15 cellular contexts compared by ENCODE assay signal in genomic region chr4:130747842-130748241, GRCh38.
A peak's percentile ranks its signal among the peaks of the same experiment; 100 is the strongest.
DNase-seq lines count a peak whose midpoint lies in the region; ATAC-seq and TF ChIP-seq lines count a peak whose summit lies in the region.
"Had no signal": no experiment of that assay in that cellular context is flagged by ENCODE, and none has a peak within 500 bp of the region (broad histone marks: within the 10 kb centered on the region; RNA-seq: fewer than 3 reads in every experiment).

No MANE protein-coding gene starts in this region.

- no peaks in the 10 kb centered on the region for H3K9me3 ChIP-seq in naive thymus-derived CD4-positive, alpha-beta T cell (ENCODE audit: control insufficient read depth in 2 of 3, low read length in 3 of 3)
- H3K9me3 ChIP-seq: Caco-2 had no signal

- H3K27ac ChIP-seq in 22Rv1 = no peak overlapping the region
- H3K27ac ChIP-seq in naive thymus-derived CD4-positive, alpha-beta T cell (ENCODE audit: low read depth, low read length) = no peak overlapping the region
- H3K27ac ChIP-seq: epithelial cell of prostate, GM23248 had no signal

- CTCF ChIA-PET in naive thymus-derived CD4-positive, alpha-beta T cell (lab: Charles Lee) = no interaction called here

- H3K27me3 Mint-ChIP-seq in naive thymus-derived CD4-positive, alpha-beta T cell = no peaks in the 10 kb centered on the region
- H3K27me3 Mint-ChIP-seq: activated naive CD4-positive, alpha-beta T cell treated with anti-CD3 and anti-CD28 coated beads, Interleukin-2, amount 50 U/mL, for 24 hours had no signal

- H3K9me3 Mint-ChIP-seq in naive thymus-derived CD4-positive, alpha-beta T cell = peaks cover 0 to 11% (median 1%) of the 10 kb centered on the region in 11 donors
- H3K9me3 Mint-ChIP-seq: activated naive CD4-positive, alpha-beta T cell treated with anti-CD3 and anti-CD28 coated beads, Interleukin-2, amount 50 U/mL, for 24 hours had no signal

- H3K27me3 ChIP-seq in naive thymus-derived CD4-positive, alpha-beta T cell (ENCODE audit: control insufficient read depth in 2 of 2, insufficient read depth in 2 of 2, low read length in 2 of 2) = no peaks in the 10 kb centered on the region

- POLR2A ChIA-PET in naive thymus-derived CD4-positive, alpha-beta T cell (lab: Charles Lee) = no interaction called here

- no peaks in the 10 kb centered on the region for H3K36me3 Mint-ChIP-seq in naive thymus-derived CD4-positive, alpha-beta T cell
- H3K36me3 Mint-ChIP-seq: activated naive CD4-positive, alpha-beta T cell treated with anti-CD3 and anti-CD28 coated beads, Interleukin-2, amount 50 U/mL, for 24 hours had no signal

- no peaks in the 10 kb centered on the region for H3K36me3 ChIP-seq in naive thymus-derived CD4-positive, alpha-beta T cell (ENCODE audit: control insufficient read depth in 2 of 3, insufficient read depth in 3 of 3, low read length in 3 of 3)

- ATAC-seq in naive thymus-derived CD4-positive, alpha-beta T cell = no peak
- ATAC-seq in stimulated activated naive CD8-positive, alpha-beta T cell treated with anti-CD3 and anti-CD28 coated beads, Interleukin-15, Interleukin-2, amounts not matched to agents 100 U/mL and 50 U/mL, for 24 hours = no peak
- ATAC-seq: left lobe of liver, right cardiac atrium had no signal

- no peak overlapping the region for H3K27ac Mint-ChIP-seq in naive thymus-derived CD4-positive, alpha-beta T cell
- H3K27ac Mint-ChIP-seq: activated naive CD4-positive, alpha-beta T cell treated with anti-CD3 and anti-CD28 coated beads, Interleukin-2, amount 50 U/mL, for 24 hours had no signal

- peak; percentile 61 for TF ChIP-seq CTCF in 22Rv1 (IDR thresholded peaks at IDR 0.05)
- TF ChIP-seq CTCF in choroid plexus epithelial cell (conservative IDR thresholded peaks at IDR 0.05; ENCODE audit: low read depth, low read length) = peak; percentile 36

- no peak overlapping the region for H3K4me3 ChIP-seq in choroid plexus epithelial cell (ENCODE audit: low read depth, low read length)
- H3K4me3 ChIP-seq in naive thymus-derived CD4-positive, alpha-beta T cell (ENCODE audit: low read length) = no peak overlapping the region
- H3K4me3 ChIP-seq: GM23248 had no signal

- intact Hi-C loops in naive thymus-derived CD4-positive, alpha-beta T cell (cut with micrococcal nuclease) = no loop called here

- DNase-seq in ELR (ENCODE audit: low read depth) = peak; percentile 58
- peak; percentile 5 for DNase-seq in NCI-H526 treated with DMSO at 0.1 percent for 48 hours (lab: John Stamatoyannopoulos, UW)
- DNase-seq in choroid plexus epithelial cell (ENCODE audit: low read depth) = peak; percentile 25
- DNase-seq in NCI-H2029 treated with DMSO at 0.1 percent for 48 hours (lab: John Stamatoyannopoulos, UW) = no peak
- DNase-seq in naive thymus-derived CD4-positive, alpha-beta T cell = no peak
- no peak for DNase-seq in stimulated activated CD8-positive, alpha-beta memory T cell treated with anti-CD3 and anti-CD28 coated beads, Interleukin-4, amount 100 ng/mL, for 48 hours
- no peak for DNase-seq in stimulated activated naive CD8-positive, alpha-beta T cell treated with anti-CD3 and anti-CD28 coated beads, Interleukin-15, Interleukin-2, amounts not matched to agents 100 U/mL and 50 U/mL, for 24 hours
- DNase-seq: activated CD4-positive, CD25-positive, alpha-beta regulatory T cell treated with anti-CD3 and anti-CD28 coated beads, Interleukin-2, amount 50 U/mL, for 72 hours; Caco-2; GM23248; right cardiac atrium had no signal

- H3K4me3 Mint-ChIP-seq in naive thymus-derived CD4-positive, alpha-beta T cell = no peak overlapping the region
- H3K4me3 Mint-ChIP-seq: activated naive CD4-positive, alpha-beta T cell treated with anti-CD3 and anti-CD28 coated beads, Interleukin-2, amount 50 U/mL, for 24 hours had no signal

- no peaks in the 10 kb centered on the region for H3K4me1 Mint-ChIP-seq in naive thymus-derived CD4-positive, alpha-beta T cell
- H3K4me1 Mint-ChIP-seq: activated naive CD4-positive, alpha-beta T cell treated with anti-CD3 and anti-CD28 coated beads, Interleukin-2, amount 50 U/mL, for 24 hours had no signal

- no peaks in the 10 kb centered on the region for H3K4me1 ChIP-seq in naive thymus-derived CD4-positive, alpha-beta T cell (ENCODE audit: control insufficient read depth in 2 of 2, insufficient read depth in 2 of 2, low read length in 2 of 2)
- H3K4me1 ChIP-seq: Caco-2 had no signal

Comparison
In these comparisons a context has a peak if more than half of its experiments do, and no peak if none do; other contexts are left out.
1. DNase-seq: peak in ELR (single experiment), NCI-H526 treated with DMSO at 0.1 percent for 48 hours (single experiment) and choroid plexus epithelial cell (single experiment); none in NCI-H2029 treated with DMSO at 0.1 percent for 48 hours (single experiment), naive thymus-derived CD4-positive, alpha-beta T cell (0 of 9), stimulated activated CD8-positive, alpha-beta memory T cell treated with anti-CD3 and anti-CD28 coated beads, Interleukin-4, amount 100 ng/mL, for 48 hours (single experiment) and stimulated activated naive CD8-positive, alpha-beta T cell treated with anti-CD3 and anti-CD28 coated beads, Interleukin-15, Interleukin-2, amounts not matched to agents 100 U/mL and 50 U/mL, for 24 hours (single experiment).